Comparison of ENCODE assay signal across 19 cellular contexts in genomic region chr20:14918281-14918680, GRCh38.
"Had no signal": no experiment of that assay in that cellular context is flagged by ENCODE, and none has a peak within 500 bp of the region (broad histone marks: within the 10 kb centered on the region; RNA-seq: fewer than 3 reads in every experiment).

No MANE protein-coding gene starts in this region.

- H3K9me3 ChIP-seq: SJSA1 had no signal

- H3K27ac ChIP-seq: HL-60, SJSA1, SK-N-MC had no signal

- H3K4me3 ChIP-seq: SJSA1, SK-N-MC had no signal

- DNase-seq: KBM-7, NCI-H1092 treated with DMSO at 0.1 percent for 48 hours, NCI-H1436, NCI-H187, NCI-H2029, NCI-H2081 treated with DMSO at 0.1 percent for 48 hours, NCI-H2171, NCI-H226, NCI-H446, NCI-H510A, NCI-H524 treated with DMSO at 0.1 percent for 48 hours, NCI-H69, NCI-H774, Right ventricle myocardium superior, RPMI8226, SIG-M5 had no signal

- H3K36me3 ChIP-seq: SJSA1 had no signal

- H3K27me3 ChIP-seq: SJSA1 had no signal
